10 cellular contexts compared by ENCODE assay signal in genomic region chr22:22865311-22866072, GRCh38. TPM values are rescaled to one million over a fixed set of nuclear protein-coding genes. Genes with fewer than 3 reads are reported as not detected.
DNase-seq lines count a peak whose midpoint lies in the region; ATAC-seq and TF ChIP-seq lines count a peak whose summit lies in the region.
"Had no signal": no experiment of that assay in that cellular context is flagged by ENCODE, and none has a peak within 500 bp of the region (broad histone marks: within the 10 kb centered on the region; RNA-seq: fewer than 3 reads in every experiment).

No MANE protein-coding gene starts in this region.

- no peak for TF ChIP-seq CTCF in left ventricle myocardium inferior (IDR thresholded peaks at IDR 0.05; ENCODE audit: borderline replicate concordance)
- TF ChIP-seq CTCF in WTC11 (IDR thresholded peaks at IDR 0.05): no peak

- peaks cover 26% of the 10 kb centered on the region for H3K27me3 ChIP-seq in left ventricle myocardium inferior (ENCODE audit: low read depth)

- H3K27ac Mint-ChIP-seq in WTC11: no peak overlapping the region

- no peaks in the 10 kb centered on the region for H3K36me3 ChIP-seq in left ventricle myocardium inferior

- no peak overlapping the region for H3K4me3 Mint-ChIP-seq in WTC11

- intact Hi-C loops in left ventricle myocardium inferior (cut with micrococcal nuclease): no loop called here

- H3K4me1 Mint-ChIP-seq in WTC11: no peaks in the 10 kb centered on the region

- H3K27me3 Mint-ChIP-seq in WTC11 (ENCODE audit: low read depth): peaks cover 93% of the 10 kb centered on the region

- no peaks in the 10 kb centered on the region for H3K36me3 Mint-ChIP-seq in WTC11

- H3K27ac ChIP-seq in left ventricle myocardium inferior (replicated peaks): peak overlapping the region; percentile 58
- no peak overlapping the region for H3K27ac ChIP-seq in caudate nucleus (ENCODE audit: low read depth, low read length)
- H3K27ac ChIP-seq: VCaP had no signal

- DNase-seq in NCI-H2171 (lab: John Stamatoyannopoulos, UW) (peak; percentile 61), left ventricle myocardium inferior (no peak), WTC11 (ENCODE audit: low spot score) (no peak), amygdala (lab: John Stamatoyannopoulos, UW) (no peak), NCI-H510A (lab: John Stamatoyannopoulos, UW) (no peak), caudate nucleus (lab: John Stamatoyannopoulos, UW) (no peak)

- H3K9me3 ChIP-seq in left ventricle myocardium inferior (replicated peaks): no peaks in the 10 kb centered on the region

- POLR2A ChIA-PET in WTC11 (lab: Charles Lee): no interaction called here

- CTCF ChIA-PET in WTC11 (lab: Charles Lee): interaction anchor here (1.0 to 4.0 kb wide), 4 partner anchors 10 to 95 kb away, joined by 3 to 17 read pairs (median 6); no protein-coding TSS in a partner anchor

- ATAC-seq in GM18517 (IDR thresholded peaks at IDR 0.05; ENCODE audit: unreplicated experiment) (peak; percentile 85), GM21529 (IDR thresholded peaks at IDR 0.05; ENCODE audit: unreplicated experiment) (peak; percentile 71), WTC11 (no peak)

- H3K4me3 ChIP-seq in left ventricle myocardium inferior: no peak overlapping the region

- H3K4me1 ChIP-seq in left ventricle myocardium inferior: peaks cover 11% of the 10 kb centered on the region

- no peaks in the 10 kb centered on the region for H3K9me3 Mint-ChIP-seq in WTC11

TF ChIP-seq in WTC11, 78 proteins besides CTCF, POLR2A, EP300 and RAD21:
- TF ChIP-seq SP1 (CRISPR knock-in tag; conservative IDR thresholded peaks at IDR 0.05) (no peak), ERG (CRISPR knock-in tag; IDR thresholded peaks at IDR 0.05) (no peak), HMGXB4 (CRISPR knock-in tag; IDR thresholded peaks at IDR 0.05) (no peak), ZNF263 (CRISPR knock-in tag; IDR thresholded peaks at IDR 0.05; ENCODE audit: low read depth) (no peak), GRHL2 (CRISPR knock-in tag; IDR thresholded peaks at IDR 0.05; ENCODE audit: insufficient replicate concordance, severe bottlenecking) (no peak), PRDM15 (CRISPR knock-in tag; IDR thresholded peaks at IDR 0.05) (no peak), ETV6 (CRISPR knock-in tag; IDR thresholded peaks at IDR 0.05) (no peak), CREM (CRISPR knock-in tag; IDR thresholded peaks at IDR 0.05) (no peak), FOXJ3 (CRISPR knock-in tag; IDR thresholded peaks at IDR 0.05; ENCODE audit: borderline replicate concordance) (no peak), CREB1 (CRISPR knock-in tag; IDR thresholded peaks at IDR 0.05) (no peak), FOXK1 (CRISPR knock-in tag; IDR thresholded peaks at IDR 0.05) (no peak)
TF ChIP-seq in WTC11: peak in this region for 0.

RNA-seq across cellular contexts. Expression of gene IGLL5, which starts 22.1 kb away (rescaled TPM):
- 0.47 TPM for total RNA-seq in left ventricle myocardium inferior
- not detected in 3 replicates for total RNA-seq in WTC11 (2021)
- total RNA-seq: lung microvascular endothelial cell had no signal
